Comparison of ENCODE assay signal across 8 cellular contexts in genomic region chrX:40644175-40644574, GRCh38. TPM values are rescaled to one million over a fixed set of nuclear protein-coding genes. Genes with fewer than 3 reads are reported as not detected.
A peak's percentile ranks its signal among the peaks of the same experiment; 100 is the strongest.
DNase-seq lines count a peak whose midpoint lies in the region; ATAC-seq and TF ChIP-seq lines count a peak whose summit lies in the region.

No MANE protein-coding gene starts in this region.

- WGBS in transverse colon (ENCODE audit: low coverage in 1 of 2), 2 donors = 0 to 43% methylated on average over 2 to 5 of the region's 5 CpGs

- TF ChIP-seq CTCF in transverse colon (IDR thresholded peaks at IDR 0.05) = no peak

- H3K4me3 Mint-ChIP-seq in activated CD8-positive, alpha-beta memory T cell treated with anti-CD3 and anti-CD28 coated beads, Interleukin-2, amount 10 ng/mL, durations not matched to agents 7 days and 5 days = peak overlapping the region; percentile 90
- peak overlapping the region; percentile 57 for H3K4me3 Mint-ChIP-seq in activated naive CD8-positive, alpha-beta T cell treated with anti-CD3 and anti-CD28 coated beads for 36 hours

- H3K9me3 ChIP-seq in transverse colon = no peaks in the 10 kb centered on the region
- no peaks in the 10 kb centered on the region for H3K9me3 ChIP-seq in HAP-1

- H3K9me3 Mint-ChIP-seq in activated CD8-positive, alpha-beta memory T cell treated with anti-CD3 and anti-CD28 coated beads, Interleukin-2, amount 10 ng/mL, durations not matched to agents 7 days and 5 days (ENCODE audit: low read depth) = no peaks in the 10 kb centered on the region
- H3K9me3 Mint-ChIP-seq in activated naive CD8-positive, alpha-beta T cell treated with anti-CD3 and anti-CD28 coated beads for 36 hours = no peaks in the 10 kb centered on the region

- H3K36me3 ChIP-seq in transverse colon (no peaks in the 10 kb centered on the region), HAP-1 (replicated peaks) (peaks cover 5% of the 10 kb centered on the region)

- CTCF ChIA-PET in activated CD8-positive, alpha-beta memory T cell treated with anti-CD3 and anti-CD28 coated beads, Interleukin-2, amount 10 ng/mL, durations not matched to agents 7 days and 5 days (lab: Charles Lee) = no interaction called here

- TF ChIP-seq POLR2A in transverse colon (IDR thresholded peaks at IDR 0.05) = no peak

- H3K27ac Mint-ChIP-seq in activated CD8-positive, alpha-beta memory T cell treated with anti-CD3 and anti-CD28 coated beads, Interleukin-2, amount 10 ng/mL, durations not matched to agents 7 days and 5 days = peak overlapping the region; percentile 99
- peak overlapping the region; percentile 80 for H3K27ac Mint-ChIP-seq in activated naive CD8-positive, alpha-beta T cell treated with anti-CD3 and anti-CD28 coated beads for 36 hours

- peak overlapping the region in 2 of 4 donors; percentile 24 to 43 for H3K4me3 ChIP-seq in transverse colon
- no peak overlapping the region for H3K4me3 ChIP-seq in HAP-1

- TF ChIP-seq EP300 in transverse colon (IDR thresholded peaks at IDR 0.05; ENCODE audit: low read depth) = no peak

- intact Hi-C loops in transverse colon (cut with DNase I; ENCODE audit: low total_unique reads) = loop anchor here (10.0 kb wide), 1 partner anchor 481 kb away; no protein-coding TSS in a partner anchor

- peaks cover 26% of the 10 kb centered on the region for H3K36me3 Mint-ChIP-seq in activated CD8-positive, alpha-beta memory T cell treated with anti-CD3 and anti-CD28 coated beads, Interleukin-2, amount 10 ng/mL, durations not matched to agents 7 days and 5 days
- H3K36me3 Mint-ChIP-seq in activated naive CD8-positive, alpha-beta T cell treated with anti-CD3 and anti-CD28 coated beads for 36 hours = peaks cover 28% of the 10 kb centered on the region

- DNase-seq in activated CD8-positive, alpha-beta memory T cell treated with anti-CD3 and anti-CD28 coated beads, Interleukin-2, amount 10 ng/mL, durations not matched to agents 7 days and 5 days = no peak
- no peak for DNase-seq in activated CD8-positive, alpha-beta memory T cell treated with anti-CD3 and anti-CD28 coated beads, Interleukin-2, amount 50 U/mL, for 4 hours
- DNase-seq in activated naive CD8-positive, alpha-beta T cell treated with anti-CD3 and anti-CD28 coated beads for 36 hours = no peak
- DNase-seq in iris pigment epithelial cell (ENCODE audit: low read depth) (peak; percentile 69), transverse colon (no peak), HAP-1 (ENCODE audit: low spot score in 2 of 2) (no peak), AG08396 (ENCODE audit: low spot score) (no peak), NCI-H146 treated with DMSO at 0.1 percent for 48 hours (lab: John Stamatoyannopoulos, UW; ENCODE audit: unreplicated experiment) (no peak)

- ATAC-seq in activated CD8-positive, alpha-beta memory T cell treated with anti-CD3 and anti-CD28 coated beads, Interleukin-2, amount 10 ng/mL, durations not matched to agents 7 days and 5 days = no peak

- peak overlapping the region; percentile 73 to 90 (median 85) for H3K27ac ChIP-seq in transverse colon

- in situ Hi-C loops in transverse colon (cut with MboI; ENCODE audit: low pct_ligation_motif_present in 1 of 4, low pct_unique_long_range_greater_than_20kb in 1 of 4, low sequenced_read_pairs in 3 of 4) = no loop called here
- in situ Hi-C loops in HAP-1 (cut with MboI; ENCODE audit: low sequenced_read_pairs) = no loop called here

- H3K4me1 ChIP-seq in transverse colon (peaks cover 0 to 26% (median 21%) of the 10 kb centered on the region in 4 donors), HAP-1 (peaks cover 22% of the 10 kb centered on the region)

- H3K4me1 Mint-ChIP-seq in activated CD8-positive, alpha-beta memory T cell treated with anti-CD3 and anti-CD28 coated beads, Interleukin-2, amount 10 ng/mL, durations not matched to agents 7 days and 5 days = peaks cover 16% of the 10 kb centered on the region
- peaks cover 31% of the 10 kb centered on the region for H3K4me1 Mint-ChIP-seq in activated naive CD8-positive, alpha-beta T cell treated with anti-CD3 and anti-CD28 coated beads for 36 hours

- H3K27me3 ChIP-seq in transverse colon (no peaks in the 10 kb centered on the region), HAP-1 (ENCODE audit: low read depth) (no peaks in the 10 kb centered on the region)

- H3K27me3 Mint-ChIP-seq in activated CD8-positive, alpha-beta memory T cell treated with anti-CD3 and anti-CD28 coated beads, Interleukin-2, amount 10 ng/mL, durations not matched to agents 7 days and 5 days = no peaks in the 10 kb centered on the region
- H3K27me3 Mint-ChIP-seq in activated naive CD8-positive, alpha-beta T cell treated with anti-CD3 and anti-CD28 coated beads for 36 hours = no peaks in the 10 kb centered on the region

RNA-seq across cellular contexts. Expression of gene CXorf38, which starts 3.2 kb away (rescaled TPM):
- 10 to 100 TPM; 22.8 to 23.7 TPM for total RNA-seq in activated CD8-positive, alpha-beta memory T cell treated with anti-CD3 and anti-CD28 coated beads, Interleukin-2, amount 10 ng/mL, durations not matched to agents 7 days and 5 days
- total RNA-seq in activated naive CD8-positive, alpha-beta T cell treated with anti-CD3 and anti-CD28 coated beads for 36 hours = 10 to 100 TPM; 17.5 to 17.7 TPM
- total RNA-seq in transverse colon = 10 to 100 TPM in 3 of 4 donors, 1 to 10 TPM in 1; 5.4 to 18.6 (median 12.1) TPM

RNA-seq across cellular contexts. Expression of gene MPC1L, which starts 20.9 kb away (rescaled TPM):
- total RNA-seq in activated CD8-positive, alpha-beta memory T cell treated with anti-CD3 and anti-CD28 coated beads, Interleukin-2, amount 10 ng/mL, durations not matched to agents 7 days and 5 days = not detected
- not detected for total RNA-seq in activated naive CD8-positive, alpha-beta T cell treated with anti-CD3 and anti-CD28 coated beads for 36 hours
- total RNA-seq in transverse colon = not detected
